ENCODE assay signal across 1 cellular context in the genomic region with DNA sequence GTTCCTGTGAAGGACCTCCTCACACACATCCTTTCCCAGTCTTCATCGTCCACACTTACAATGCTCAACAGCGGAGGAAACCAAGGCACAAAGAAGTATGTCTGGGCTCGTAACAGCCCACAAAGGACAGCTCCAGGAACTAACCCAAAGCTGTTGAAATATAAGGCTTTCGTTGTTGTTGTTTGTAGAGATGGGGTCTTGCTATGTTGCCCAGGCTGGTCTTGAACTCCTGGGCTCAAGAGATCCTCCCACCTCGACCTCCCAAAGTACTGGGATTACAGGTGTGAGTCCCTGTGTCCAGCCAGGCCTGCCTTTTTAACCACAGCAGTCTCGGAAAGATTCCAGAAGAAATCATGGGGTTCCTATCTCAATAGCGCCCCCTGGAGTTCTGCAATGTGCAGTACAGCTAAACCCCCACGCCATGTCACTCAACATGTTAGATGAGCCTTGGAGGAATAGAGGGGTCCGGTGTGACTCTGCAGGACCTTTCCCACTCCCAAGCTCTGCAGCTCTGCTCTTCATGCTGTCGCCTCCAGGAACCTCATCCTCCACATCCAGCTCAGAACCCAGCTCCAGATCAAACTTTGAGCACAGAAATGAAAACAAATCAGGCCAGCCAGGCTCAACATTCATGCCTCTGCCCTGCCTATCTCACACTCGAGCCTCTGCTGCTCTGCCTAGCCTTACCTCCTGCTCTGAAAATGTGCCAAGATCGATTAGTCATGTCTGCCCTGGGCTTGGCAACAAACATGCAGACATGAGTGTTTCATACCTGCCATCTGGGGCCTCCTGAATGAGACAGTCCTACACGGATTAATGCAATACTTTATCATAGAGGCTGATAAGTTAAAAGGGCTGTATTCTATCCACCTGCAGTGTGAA.
TF ChIP-seq lines count a peak whose summit lies in the region.

No MANE protein-coding gene starts in this region.

TF ChIP-seq in K562, 482 proteins besides CTCF, POLR2A, EP300 and RAD21 (continued from another document and continues in another):
- TF ChIP-seq ARID4B (CRISPR knock-in tag; IDR thresholded peaks at IDR 0.05), result no peak
- TF ChIP-seq ZNF431 (CRISPR knock-in tag; IDR thresholded peaks at IDR 0.05), result no peak
- no peak for TF ChIP-seq EZH2 (IDR thresholded peaks at IDR 0.05; ENCODE audit: borderline replicate concordance, low read depth, low read length)
- peak; percentile 91 for TF ChIP-seq MEIS2 (IDR thresholded peaks at IDR 0.05; ENCODE audit: partially characterized antibody)
- TF ChIP-seq E2F1 (CRISPR knock-in tag; IDR thresholded peaks at IDR 0.05), result no peak
- no peak for TF ChIP-seq GATAD2A (IDR thresholded peaks at IDR 0.05)
- no peak for TF ChIP-seq XRCC3 (IDR thresholded peaks at IDR 0.05)
- no peak for TF ChIP-seq RBM15 (IDR thresholded peaks at IDR 0.05; ENCODE audit: insufficient read depth, low read length)
- TF ChIP-seq ZEB2 (IDR thresholded peaks at IDR 0.05), result no peak
- no peak for TF ChIP-seq ZSCAN32 (CRISPR knock-in tag; IDR thresholded peaks at IDR 0.05)
- TF ChIP-seq SPI1 (IDR thresholded peaks at IDR 0.05; ENCODE audit: borderline replicate concordance, low read depth, low read length), result no peak
- no peak for TF ChIP-seq LARP7 (IDR thresholded peaks at IDR 0.05)
- TF ChIP-seq FOXO4 (CRISPR knock-in tag; IDR thresholded peaks at IDR 0.05), result no peak
- TF ChIP-seq GTF2E2 (tag; IDR thresholded peaks at IDR 0.05), result no peak
- TF ChIP-seq ZNF408 (CRISPR knock-in tag; IDR thresholded peaks at IDR 0.05; ENCODE audit: low read depth), result no peak
- peak; percentile 30; the same call in 1 of the 2 replicates for TF ChIP-seq CTBP1 (IDR thresholded peaks at IDR 0.05; ENCODE audit: borderline replicate concordance)
- TF ChIP-seq PML (IDR thresholded peaks at IDR 0.05; ENCODE audit: low read length), result no peak
- no peak for TF ChIP-seq MCM5 (IDR thresholded peaks at IDR 0.05; ENCODE audit: low read depth)
- no peak for TF ChIP-seq SMAD3 (CRISPR knock-in tag; conservative IDR thresholded peaks at IDR 0.05)
- no peak for TF ChIP-seq SP1 (CRISPR knock-in tag; IDR thresholded peaks at IDR 0.05)
- TF ChIP-seq, protein P1, sequence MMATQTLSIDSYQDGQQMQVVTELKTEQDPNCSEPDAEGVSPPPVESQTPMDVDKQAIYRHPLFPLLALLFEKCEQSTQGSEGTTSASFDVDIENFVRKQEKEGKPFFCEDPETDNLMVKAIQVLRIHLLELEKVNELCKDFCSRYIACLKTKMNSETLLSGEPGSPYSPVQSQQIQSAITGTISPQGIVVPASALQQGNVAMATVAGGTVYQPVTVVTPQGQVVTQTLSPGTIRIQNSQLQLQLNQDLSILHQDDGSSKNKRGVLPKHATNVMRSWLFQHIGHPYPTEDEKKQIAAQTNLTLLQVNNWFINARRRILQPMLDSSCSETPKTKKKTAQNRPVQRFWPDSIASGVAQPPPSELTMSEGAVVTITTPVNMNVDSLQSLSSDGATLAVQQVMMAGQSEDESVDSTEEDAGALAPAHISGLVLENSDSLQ (IDR thresholded peaks at IDR 0.05), result peak; percentile 97
- TF ChIP-seq TFAP4 (CRISPR knock-in tag; IDR thresholded peaks at IDR 0.05; ENCODE audit: borderline replicate concordance), result peak; percentile 25; the same call in 1 of the 2 replicates
- no peak for TF ChIP-seq ETS2 (tag; IDR thresholded peaks at IDR 0.05; ENCODE audit: borderline replicate concordance, poor library complexity, severe bottlenecking)
- no peak for TF ChIP-seq ZNF77 (CRISPR knock-in tag; IDR thresholded peaks at IDR 0.05)
- TF ChIP-seq, protein P2, sequence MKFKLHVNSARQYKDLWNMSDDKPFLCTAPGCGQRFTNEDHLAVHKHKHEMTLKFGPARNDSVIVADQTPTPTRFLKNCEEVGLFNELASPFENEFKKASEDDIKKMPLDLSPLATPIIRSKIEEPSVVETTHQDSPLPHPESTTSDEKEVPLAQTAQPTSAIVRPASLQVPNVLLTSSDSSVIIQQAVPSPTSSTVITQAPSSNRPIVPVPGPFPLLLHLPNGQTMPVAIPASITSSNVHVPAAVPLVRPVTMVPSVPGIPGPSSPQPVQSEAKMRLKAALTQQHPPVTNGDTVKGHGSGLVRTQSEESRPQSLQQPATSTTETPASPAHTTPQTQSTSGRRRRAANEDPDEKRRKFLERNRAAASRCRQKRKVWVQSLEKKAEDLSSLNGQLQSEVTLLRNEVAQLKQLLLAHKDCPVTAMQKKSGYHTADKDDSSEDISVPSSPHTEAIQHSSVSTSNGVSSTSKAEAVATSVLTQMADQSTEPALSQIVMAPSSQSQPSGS (CRISPR knock-in tag; IDR thresholded peaks at IDR 0.05), result no peak
- TF ChIP-seq POLR2AphosphoS2 (IDR thresholded peaks at IDR 0.05; ENCODE audit: low read length), result no peak
- no peak for TF ChIP-seq CAMTA2 (CRISPR knock-in tag; conservative IDR thresholded peaks at IDR 0.05)
- TF ChIP-seq ETS1 (conservative IDR thresholded peaks at IDR 0.05; ENCODE audit: control insufficient read depth, low read depth, low read length), result no peak
- peak in 1 of 2 experiments; percentile 49; a peak in 1 of 4 replicates for TF ChIP-seq MAZ (CRISPR knock-in tag; conservative IDR thresholded peaks at IDR 0.05 in 1 of 2, IDR thresholded peaks at IDR 0.05 in 1 of 2)
- TF ChIP-seq ZNF764 (CRISPR knock-in tag; IDR thresholded peaks at IDR 0.05; ENCODE audit: low read depth), result no peak
- no peak for TF ChIP-seq NR2C1 (IDR thresholded peaks at IDR 0.05)
- no peak for TF ChIP-seq NR2C1 (tag; IDR thresholded peaks at IDR 0.05)
- TF ChIP-seq DACH1 (IDR thresholded peaks at IDR 0.05; ENCODE audit: partially characterized antibody), result no peak
- no peak for TF ChIP-seq BRCA1 (IDR thresholded peaks at IDR 0.05)
- no peak for TF ChIP-seq BRCA1 (CRISPR knock-in tag; IDR thresholded peaks at IDR 0.05)
- no peak for TF ChIP-seq CHD4 (IDR thresholded peaks at IDR 0.05; ENCODE audit: insufficient read depth, insufficient replicate concordance, low read depth, low read length, poor library complexity, severe bottlenecking)
- peak; percentile 94 for TF ChIP-seq ZNF121 (CRISPR knock-in tag; conservative IDR thresholded peaks at IDR 0.05)
- TF ChIP-seq ZNF140 (CRISPR knock-in tag; IDR thresholded peaks at IDR 0.05), result no peak
- TF ChIP-seq SNAPC5 (CRISPR knock-in tag; IDR thresholded peaks at IDR 0.05), result no peak
- TF ChIP-seq, protein P3, sequence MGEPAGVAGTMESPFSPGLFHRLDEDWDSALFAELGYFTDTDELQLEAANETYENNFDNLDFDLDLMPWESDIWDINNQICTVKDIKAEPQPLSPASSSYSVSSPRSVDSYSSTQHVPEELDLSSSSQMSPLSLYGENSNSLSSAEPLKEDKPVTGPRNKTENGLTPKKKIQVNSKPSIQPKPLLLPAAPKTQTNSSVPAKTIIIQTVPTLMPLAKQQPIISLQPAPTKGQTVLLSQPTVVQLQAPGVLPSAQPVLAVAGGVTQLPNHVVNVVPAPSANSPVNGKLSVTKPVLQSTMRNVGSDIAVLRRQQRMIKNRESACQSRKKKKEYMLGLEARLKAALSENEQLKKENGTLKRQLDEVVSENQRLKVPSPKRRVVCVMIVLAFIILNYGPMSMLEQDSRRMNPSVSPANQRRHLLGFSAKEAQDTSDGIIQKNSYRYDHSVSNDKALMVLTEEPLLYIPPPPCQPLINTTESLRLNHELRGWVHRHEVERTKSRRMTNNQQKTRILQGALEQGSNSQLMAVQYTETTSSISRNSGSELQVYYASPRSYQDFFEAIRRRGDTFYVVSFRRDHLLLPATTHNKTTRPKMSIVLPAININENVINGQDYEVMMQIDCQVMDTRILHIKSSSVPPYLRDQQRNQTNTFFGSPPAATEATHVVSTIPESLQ (CRISPR knock-in tag; IDR thresholded peaks at IDR 0.05), result no peak
- no peak for TF ChIP-seq KDM2B (CRISPR knock-in tag; IDR thresholded peaks at IDR 0.05)
- TF ChIP-seq CTCFL (IDR thresholded peaks at IDR 0.05; ENCODE audit: borderline replicate concordance, insufficient read depth, low read depth, low read length, poor library complexity, severe bottlenecking), result no peak
- TF ChIP-seq HCFC1 (IDR thresholded peaks at IDR 0.05; ENCODE audit: low read depth, low read length), result peak; percentile 49
- no peak for TF ChIP-seq ZFPM2 (CRISPR knock-in tag; IDR thresholded peaks at IDR 0.05)
- peak; percentile 72 for TF ChIP-seq NFIC (IDR thresholded peaks at IDR 0.05)
- no peak for TF ChIP-seq ZNF212 (CRISPR knock-in tag; IDR thresholded peaks at IDR 0.05)
- no peak for TF ChIP-seq TFAM (CRISPR knock-in tag; conservative IDR thresholded peaks at IDR 0.05)
- TF ChIP-seq GATAD2B (IDR thresholded peaks at IDR 0.05; ENCODE audit: borderline replicate concordance), result no peak
- no peak for TF ChIP-seq ZNF143 (CRISPR knock-in tag; IDR thresholded peaks at IDR 0.05)
